In genomic region chr1:217087981-217088380, GRCh38 we compare ENCODE assay signal across 27 cellular contexts.
A peak's percentile ranks its signal among the peaks of the same experiment; 100 is the strongest.
DNase-seq lines count a peak whose midpoint lies in the region; ATAC-seq and TF ChIP-seq lines count a peak whose summit lies in the region.
"Had no signal": no experiment of that assay in that cellular context is flagged by ENCODE, and none has a peak within 500 bp of the region (broad histone marks: within the 10 kb centered on the region; RNA-seq: fewer than 3 reads in every experiment).

No MANE protein-coding gene starts in this region.

- no peak overlapping the region for H3K4me2 ChIP-seq in osteoblast (ENCODE audit: insufficient read depth, low read length)

- intact Hi-C loops in upper lobe of right lung (cut with DNase I) = no loop called here

- no peaks in the 10 kb centered on the region for H3K36me3 ChIP-seq in HUES48 (ENCODE audit: control insufficient read depth, insufficient read depth, low read length)
- H3K36me3 ChIP-seq in iPS-20b (ENCODE audit: insufficient read depth, low read depth, low read length) = no peaks in the 10 kb centered on the region
- H3K36me3 ChIP-seq in osteoblast (ENCODE audit: insufficient read depth, low read length) = no peaks in the 10 kb centered on the region
- H3K36me3 ChIP-seq in upper lobe of right lung = no peaks in the 10 kb centered on the region
- H3K36me3 ChIP-seq: breast epithelium, colonic mucosa, upper lobe of left lung had no signal

- no peak overlapping the region for H2AFZ ChIP-seq in osteoblast (ENCODE audit: low read length)

- H3K4me1 ChIP-seq in HUES48 (ENCODE audit: control insufficient read depth, insufficient read depth, low read length) = peaks cover 20% of the 10 kb centered on the region
- peaks cover 14% of the 10 kb centered on the region; the same call in 1 of the 2 replicates for H3K4me1 ChIP-seq in iPS-20b (ENCODE audit: insufficient read depth, low read length)
- no peaks in the 10 kb centered on the region for H3K4me1 ChIP-seq in osteoblast (ENCODE audit: insufficient read depth, low read length)
- H3K4me1 ChIP-seq in upper lobe of right lung = no peaks in the 10 kb centered on the region
- H3K4me1 ChIP-seq: breast epithelium, colonic mucosa had no signal

- no peaks in the 10 kb centered on the region for H3K9me3 ChIP-seq in HUES48 (ENCODE audit: control insufficient read depth, insufficient read depth, low read length)
- H3K9me3 ChIP-seq in iPS-20b (ENCODE audit: insufficient read depth, low read depth, low read length) = no peaks in the 10 kb centered on the region
- no peaks in the 10 kb centered on the region for H3K9me3 ChIP-seq in osteoblast (ENCODE audit: low read depth, low read length)
- no peaks in the 10 kb centered on the region for H3K9me3 ChIP-seq in upper lobe of right lung
- H3K9me3 ChIP-seq: breast epithelium, colonic mucosa, upper lobe of left lung had no signal

- no peaks in the 10 kb centered on the region for H3K79me2 ChIP-seq in osteoblast (ENCODE audit: insufficient read depth, low read length)

- H3K9ac ChIP-seq in HUES48 (ENCODE audit: low read depth, low read length) (no peak overlapping the region), iPS-20b (ENCODE audit: low read depth, low read length) (no peak overlapping the region)

- no peak for ATAC-seq in GM21825 (IDR thresholded peaks at IDR 0.05; ENCODE audit: unreplicated experiment)
- no peak for ATAC-seq in HG03280 (IDR thresholded peaks at IDR 0.05; ENCODE audit: unreplicated experiment)
- no peak for ATAC-seq in upper lobe of right lung
- ATAC-seq: activated CD8-positive, alpha-beta T cell treated with anti-CD3 and anti-CD28 coated beads, Interleukin-2, amount 10 ng/mL, durations not matched to agents 7 days and 5 days had no signal

- DNase-seq in caudate nucleus (lab: John Stamatoyannopoulos, UW) = no peak
- peak; percentile 60 for DNase-seq in pons (ENCODE audit: low spot score)
- DNase-seq in osteoblast (ENCODE audit: insufficient read length, low spot score, missing footprints) = no peak
- no peak for DNase-seq in upper lobe of right lung
- DNase-seq: activated CD4-positive, alpha-beta T cell treated with anti-CD3 and anti-CD28 coated beads for 4 hours; activated CD8-positive, alpha-beta T cell treated with anti-CD3 and anti-CD28 coated beads, Interleukin-2, amount 10 ng/mL, durations not matched to agents 7 days and 5 days; activated naive CD4-positive, alpha-beta T cell treated with anti-CD3 and anti-CD28 coated beads, Interleukin-2, amount 50 U/mL, for 16 hours; CD8-positive, alpha-beta memory T cell; colonic mucosa; effector memory CD4-positive, alpha-beta T cell; erythroblast; kidney glomerular epithelial cell; NCI-H1048; NCI-H1694 treated with DMSO at 0.1 percent for 48 hours; NCI-H446 treated with DMSO at 0.1 percent for 48 hours; NCI-H82; SIG-M5; stimulated activated CD4-positive, alpha-beta T cell treated with anti-CD3 and anti-CD28 coated beads, Interleukin-4, amount 100 ng/mL, for 1 hour; T-helper 9 cell; upper lobe of left lung had no signal

- no peak for TF ChIP-seq CTCF in osteoblast (IDR thresholded peaks at IDR 0.05; ENCODE audit: extremely low read depth, low read depth, low read length)
- no peak for TF ChIP-seq CTCF in upper lobe of right lung (IDR thresholded peaks at IDR 0.05)

- no peaks in the 10 kb centered on the region for H4K20me1 ChIP-seq in osteoblast (ENCODE audit: insufficient read depth, low read length)

- H3K4me3 ChIP-seq in HUES48 (ENCODE audit: low read depth, low read length) (peak overlapping the region; percentile 70; the same call in 1 of the 2 replicates), iPS-20b (ENCODE audit: low read length) (peak overlapping the region; percentile 79; the same call in 1 of the 2 replicates), osteoblast (ENCODE audit: insufficient read depth, low read length) (no peak overlapping the region), upper lobe of right lung (no peak overlapping the region)
- H3K4me3 ChIP-seq: colonic mucosa, lung had no signal

- H3K27ac ChIP-seq in HUES48 (ENCODE audit: low read depth, low read length) = no peak overlapping the region
- H3K27ac ChIP-seq in caudate nucleus (ENCODE audit: low read depth, low read length) = peak overlapping the region; percentile 50
- no peak overlapping the region for H3K27ac ChIP-seq in iPS-20b (ENCODE audit: low read length)
- no peak overlapping the region for H3K27ac ChIP-seq in osteoblast (ENCODE audit: low read depth, low read length)
- H3K27ac ChIP-seq in upper lobe of right lung = no peak overlapping the region
- H3K27ac ChIP-seq: colonic mucosa, upper lobe of left lung, VCaP had no signal

- H3K27me3 ChIP-seq in HUES48 (ENCODE audit: control insufficient read depth, insufficient read depth, low read length) (peaks cover 69% of the 10 kb centered on the region), iPS-20b (ENCODE audit: insufficient read depth, low read length) (peaks cover 66% of the 10 kb centered on the region), osteoblast (ENCODE audit: insufficient read depth, low read length) (no peaks in the 10 kb centered on the region), upper lobe of right lung (peaks cover 17% of the 10 kb centered on the region)
- H3K27me3 ChIP-seq: breast epithelium, colonic mucosa, upper lobe of left lung had no signal

Comparison
In these comparisons a context has a peak if more than half of its experiments do, and no peak if none do; other contexts are left out.
1. H3K4me3 ChIP-seq: peak in HUES48 (single experiment) and iPS-20b (single experiment); none in osteoblast (single experiment) and upper lobe of right lung (single experiment).